1 cellular context compared by ENCODE assay signal in genomic region chr7:23247602-23248335, GRCh38.
TF ChIP-seq lines count a peak whose summit lies in the region.

No MANE protein-coding gene starts in this region.

TF ChIP-seq in GM23338, 12 proteins besides CTCF, POLR2A, EP300 and RAD21 (continued from another document):
- TF ChIP-seq ZNF331 (CRISPR knock-in tag; IDR thresholded peaks at IDR 0.05; ENCODE audit: low read depth) (no peak), EZH2 (IDR thresholded peaks at IDR 0.05; ENCODE audit: low read depth, unreplicated experiment) (peak; percentile 29)
TF ChIP-seq in GM23338: peak in this region for 2.
